In genomic region chr20:41330343-41330720, GRCh38 we compare ENCODE assay signal across 15 cellular contexts. TPM values are rescaled to one million over a fixed set of nuclear protein-coding genes. Genes with fewer than 3 reads are reported as not detected.
DNase-seq lines count a peak whose midpoint lies in the region; ATAC-seq, FAIRE-seq and TF ChIP-seq lines count a peak whose summit lies in the region.
"Had no signal": no experiment of that assay in that cellular context is flagged by ENCODE, and none has a peak within 500 bp of the region (broad histone marks: within the 10 kb centered on the region; RNA-seq: fewer than 3 reads in every experiment).

No MANE protein-coding gene starts in this region.

- H4K20me1 ChIP-seq in BLaER1: no peaks in the 10 kb centered on the region

- H3K4me3 ChIP-seq in BLaER1: no peak overlapping the region
- H3K4me3 ChIP-seq in esophagus squamous epithelium: no peak overlapping the region
- H3K4me3 ChIP-seq in gastrocnemius medialis: no peak overlapping the region
- no peak overlapping the region for H3K4me3 ChIP-seq in pancreas

- DNase-seq in NCI-H226 (peak; percentile 29), esophagus squamous epithelium (lab: John Stamatoyannopoulos, UW) (no peak), gastrocnemius medialis (no peak), pancreas (no peak), NCI-H2081 treated with DMSO at 0.1 percent for 48 hours (lab: John Stamatoyannopoulos, UW) (no peak)
- no peak for DNase-seq in activated CD4-positive, alpha-beta T cell treated with anti-CD3 and anti-CD28 coated beads for 36 hours
- DNase-seq: activated CD4-positive, alpha-beta T cell treated with anti-CD3 and anti-CD28 coated beads, Interleukin-2, amount 50 U/mL, for 1 hour; H9; stimulated activated CD4-positive, alpha-beta T cell treated with anti-CD3 and anti-CD28 coated beads, Interleukin-2, amount 100 ng/mL, for 24 hours had no signal

- no peak overlapping the region for H3K27ac Mint-ChIP-seq in activated CD4-positive, alpha-beta T cell treated with anti-CD3 and anti-CD28 coated beads for 36 hours
- H3K27ac Mint-ChIP-seq: memory B cell had no signal

- WGBS in esophagus squamous epithelium, 2 donors: 93% methylated on average over 3 of the region's 5 CpGs
- WGBS in pancreas, 2 donors: 74 to 89% methylated on average over 5 of the region's 5 CpGs

- H3K27me3 Mint-ChIP-seq in activated CD4-positive, alpha-beta T cell treated with anti-CD3 and anti-CD28 coated beads for 36 hours: no peaks in the 10 kb centered on the region

- TF ChIP-seq CTCF in esophagus squamous epithelium (IDR thresholded peaks at IDR 0.05) (no peak), gastrocnemius medialis (IDR thresholded peaks at IDR 0.05 in 4 of 5, conservative IDR thresholded peaks at IDR 0.05 in 1 of 5) (no peak), pancreas (IDR thresholded peaks at IDR 0.05) (no peak)

- H3K36me3 ChIP-seq in BLaER1 (no peaks in the 10 kb centered on the region), esophagus squamous epithelium (no peaks in the 10 kb centered on the region), gastrocnemius medialis (no peaks in the 10 kb centered on the region), pancreas (no peaks in the 10 kb centered on the region)

- no peaks in the 10 kb centered on the region for H3K36me3 Mint-ChIP-seq in activated CD4-positive, alpha-beta T cell treated with anti-CD3 and anti-CD28 coated beads for 36 hours (ENCODE audit: low read depth)
- H3K36me3 Mint-ChIP-seq: memory B cell had no signal

- POLR2A ChIA-PET in activated CD4-positive, alpha-beta T cell treated with anti-CD3 and anti-CD28 coated beads for 36 hours (lab: Charles Lee): no interaction called here

- H3K9me3 ChIP-seq in BLaER1 (no peaks in the 10 kb centered on the region), esophagus squamous epithelium (no peaks in the 10 kb centered on the region), gastrocnemius medialis (no peaks in the 10 kb centered on the region), pancreas (no peaks in the 10 kb centered on the region)

- TF ChIP-seq POLR2A in esophagus squamous epithelium (IDR thresholded peaks at IDR 0.05) (no peak), gastrocnemius medialis (IDR thresholded peaks at IDR 0.05) (no peak)

- H3K4me3 Mint-ChIP-seq in activated CD4-positive, alpha-beta T cell treated with anti-CD3 and anti-CD28 coated beads for 36 hours: no peak overlapping the region
- H3K4me3 Mint-ChIP-seq: H9; T-helper 1 cell treated with Interleukin-12 subunit alpha and Interleukin-12 subunit beta and Interleukin-4 antibody, amounts not matched to agents 30 μg/mL and 1 μg/mL, for 36 hours had no signal

- peaks cover 12% of the 10 kb centered on the region for H3K4me1 ChIP-seq in BLaER1
- H3K4me1 ChIP-seq in esophagus squamous epithelium: peaks cover 7 to 29% (median 13%) of the 10 kb centered on the region in 3 donors
- peaks cover 15 to 17% of the 10 kb centered on the region in 2 donors for H3K4me1 ChIP-seq in gastrocnemius medialis
- no peaks in the 10 kb centered on the region for H3K4me1 ChIP-seq in pancreas
- H3K4me1 ChIP-seq: parathyroid adenoma had no signal

- peaks cover 13% of the 10 kb centered on the region for H3K4me1 Mint-ChIP-seq in activated CD4-positive, alpha-beta T cell treated with anti-CD3 and anti-CD28 coated beads for 36 hours

- H3K9me3 Mint-ChIP-seq in activated CD4-positive, alpha-beta T cell treated with anti-CD3 and anti-CD28 coated beads for 36 hours (ENCODE audit: low read depth): no peaks in the 10 kb centered on the region
- H3K9me3 Mint-ChIP-seq: activated T-helper 2 cell treated with anti-CD3 and anti-CD28 coated beads, Interferon-gamma antibody, Interleukin-2, Interleukin-4, amounts not matched to agents 10 μg/mL and 5 μg/mL and 100 μg/mL, durations not matched to agents 14 hours and 24 hours and 36 hours; H9; memory B cell; T-helper 1 cell treated with Interleukin-12 subunit alpha and Interleukin-12 subunit beta and Interleukin-4 antibody, amounts not matched to agents 30 μg/mL and 1 μg/mL, for 36 hours had no signal

- H3K4me2 ChIP-seq in BLaER1: peak overlapping the region; percentile 33; the same call in 1 of the 2 replicates

- ATAC-seq in gastrocnemius medialis: peak in 1 of 2 donors; percentile 14
- ATAC-seq in pancreas: no peak
- ATAC-seq in activated CD4-positive, alpha-beta T cell treated with anti-CD3 and anti-CD28 coated beads for 36 hours: no peak
- no peak for ATAC-seq in HG03196 (IDR thresholded peaks at IDR 0.05; ENCODE audit: unreplicated experiment)

- CTCF ChIA-PET in activated CD4-positive, alpha-beta T cell treated with anti-CD3 and anti-CD28 coated beads for 36 hours (lab: Charles Lee): interaction anchor here (1.2 to 1.8 kb wide), 5 partner anchors 9 to 194 kb away, joined by 4 to 12 read pairs (median 5); partner anchors contain the start of gene LPIN3

- in situ Hi-C loops in gastrocnemius medialis (cut with MboI; ENCODE audit: low sequenced_read_pairs in 4 of 4): loop anchor here (5.0 to 25.0 kb wide), 3 partner anchors 88 to 343 kb away; no protein-coding TSS in a partner anchor

- no peaks in the 10 kb centered on the region for H3K27me3 ChIP-seq in BLaER1
- H3K27me3 ChIP-seq in esophagus squamous epithelium: no peaks in the 10 kb centered on the region
- no peaks in the 10 kb centered on the region for H3K27me3 ChIP-seq in gastrocnemius medialis
- H3K27me3 ChIP-seq in pancreas: no peaks in the 10 kb centered on the region

- no peak overlapping the region for H3K9ac ChIP-seq in BLaER1
- H3K9ac ChIP-seq: parathyroid adenoma had no signal

- intact Hi-C loops in esophagus squamous epithelium (cut with DNase I): loop anchor here (10.0 kb wide), 1 partner anchor 196 kb away; the partner anchor contains the start of gene PLCG1
- intact Hi-C loops in gastrocnemius medialis (cut with DNase I; ENCODE audit: low total_unique reads): loop anchor here (2.0 kb wide), 1 partner anchor 98 kb away; no protein-coding TSS in a partner anchor
- intact Hi-C loops in pancreas (cut with DNase I): loop anchor here in 1 of 3 donors (10.0 kb wide), 1 partner anchor 96 kb away; no protein-coding TSS in a partner anchor
- intact Hi-C loops in activated CD4-positive, alpha-beta T cell treated with anti-CD3 and anti-CD28 coated beads for 36 hours (cut with DNase I, micrococcal nuclease): no loop called here

- no peak for FAIRE-seq in pancreas (lab: Jason Lieb, UNC)

- no peak overlapping the region for H3K27ac ChIP-seq in BLaER1
- H3K27ac ChIP-seq in esophagus squamous epithelium: peak overlapping the region in 3 of 4 donors; percentile 81 to 90 (median 86)
- H3K27ac ChIP-seq in gastrocnemius medialis: peak overlapping the region; percentile 80 to 93 (median 89)
- H3K27ac ChIP-seq in pancreas: no peak overlapping the region

RNA-seq across cellular contexts. Expression of gene LPIN3, which starts 10.3 kb away (rescaled TPM):
- total RNA-seq in esophagus squamous epithelium (10 to 100 TPM; 15.4 to 38.6 (median 32.9) TPM), gastrocnemius medialis (1 to 10 TPM in 2 of 4 donors, under 1 TPM in 2; 0.56 to 2.4 (median 1.1) TPM), pancreas (10 to 100 TPM in 1 of 6 donors, 1 to 10 TPM in 5; 3.9 to 17.6 (median 7.5) TPM)
- 10 to 100 TPM; 31.5 to 47.5 TPM for polyA plus RNA-seq in pancreas
- 1 to 10 TPM; 4.0 TPM for total RNA-seq in activated CD4-positive, alpha-beta T cell treated with anti-CD3 and anti-CD28 coated beads for 36 hours

RNA-seq across cellular contexts. Expression of gene ZHX3, which starts 12.8 kb away (rescaled TPM):
- total RNA-seq in esophagus squamous epithelium (10 to 100 TPM; 13.6 to 30.3 (median 15.5) TPM), gastrocnemius medialis (10 to 100 TPM; 20.1 to 30.0 (median 25.9) TPM), pancreas (10 to 100 TPM; 10.9 to 17.3 (median 13.9) TPM)
- 1 to 10 TPM; 7.9 to 8.2 TPM for polyA plus RNA-seq in pancreas
- total RNA-seq in activated CD4-positive, alpha-beta T cell treated with anti-CD3 and anti-CD28 coated beads for 36 hours: 10 to 100 TPM; 12.8 to 15.4 TPM

RNA-seq across cellular contexts. Expression of gene EMILIN3, which starts 36.3 kb away (rescaled TPM):
- under 1 TPM in 3 of 4 donors, not detected in 1; 0.13 to 0.76 (median 0.44) TPM for total RNA-seq in esophagus squamous epithelium
- total RNA-seq in gastrocnemius medialis: under 1 TPM in 3 of 4 donors, not detected in 1; 0.20 to 0.33 (median 0.20) TPM
- under 1 TPM in 3 of 6 donors, not detected in 3; 0.04 to 0.06 (median 0.06) TPM for total RNA-seq in pancreas
- polyA plus RNA-seq in pancreas: under 1 TPM; 0.23 to 0.33 TPM
- total RNA-seq in activated CD4-positive, alpha-beta T cell treated with anti-CD3 and anti-CD28 coated beads for 36 hours: under 1 TPM; 0.05 to 0.16 TPM
- total RNA-seq: activated T-helper 2 cell treated with anti-CD3 and anti-CD28 coated beads, Interferon-gamma antibody, Interleukin-2, Interleukin-4, amounts not matched to agents 10 μg/mL and 5 μg/mL and 100 μg/mL, durations not matched to agents 14 hours and 24 hours and 36 hours had no signal

Comparison
In these comparisons a context has a peak if more than half of its experiments do, and no peak if none do; other contexts are left out.
1. H3K27ac ChIP-seq: peak in esophagus squamous epithelium (3 of 4) and gastrocnemius medialis (4 of 4); none in BLaER1 (single experiment) and pancreas (0 of 4).
2. intact Hi-C loops: an anchor here in esophagus squamous epithelium (10.0 kb wide) and gastrocnemius medialis (2.0 kb wide); none called in activated CD4-positive, alpha-beta T cell treated with anti-CD3 and anti-CD28 coated beads for 36 hours.